24 cellular contexts compared by ENCODE assay signal in genomic region chr15:83713242-83713641, GRCh38.
"Had no signal": no experiment of that assay in that cellular context is flagged by ENCODE, and none has a peak within 500 bp of the region (broad histone marks: within the 10 kb centered on the region; RNA-seq: fewer than 3 reads in every experiment).

No MANE protein-coding gene starts in this region.

- H3K36me3 ChIP-seq: stomach, suprapubic skin, thoracic aorta, thyroid gland, tibial artery, tibial nerve, transverse colon, upper lobe of left lung, upper lobe of right lung, uterus, vagina had no signal

- H3K27me3 ChIP-seq: stomach, suprapubic skin, testis, thyroid gland, tibial artery, tibial nerve, transverse colon, upper lobe of left lung, upper lobe of right lung, uterus, vagina had no signal

- H3K27ac ChIP-seq: stomach, suprapubic skin, testis, thyroid gland, tibial artery, tibial nerve, transverse colon, upper lobe of left lung, upper lobe of right lung, uterus, vagina had no signal

- H3K4me1 ChIP-seq: stomach, suprapubic skin, testis, thyroid gland, transverse colon, upper lobe of left lung, upper lobe of right lung, uterus had no signal

- H3K4me3 ChIP-seq: stomach, suprapubic skin, testis, thoracic aorta, thyroid gland, tibial artery, tibial nerve, transverse colon, upper lobe of left lung, upper lobe of right lung, uterus, vagina had no signal

- DNase-seq: stimulated activated CD4-positive, alpha-beta T cell treated with anti-CD3 and anti-CD28 coated beads, Interleukin-2, amount 100 ng/mL, for 48 hours; stimulated activated CD4-positive, alpha-beta T cell treated with anti-CD3 and anti-CD28 coated beads, Interleukin-4, amount 100 ng/mL, for 1 hour; stimulated activated CD4-positive, alpha-beta T cell treated with anti-CD3 and anti-CD28 coated beads, Interleukin-4, amount 100 ng/mL, for 24 hours; stimulated activated CD4-positive, alpha-beta T cell treated with anti-CD3 and anti-CD28 coated beads, Interleukin-4, amount 100 ng/mL, for 4 hours; stimulated activated CD8-positive, alpha-beta memory T cell treated with anti-CD3 and anti-CD28 coated beads, Interleukin-4, amount 100 ng/mL, for 48 hours; stimulated activated naive B cell treated with anti-CD40 and anti-IgM and Interleukin-4, amounts not matched to agents 10 μg/mL and 1 μg/mL and 100 μg/mL, for 72 hours; stimulated activated naive CD4-positive, alpha-beta T cell; stimulated activated naive CD4-positive, alpha-beta T cell treated with Interleukin-2 at 50 U/mL for 16 hours; stimulated activated naive CD8-positive, alpha-beta T cell treated with anti-CD3 and anti-CD28 coated beads, Interleukin-15, amount 100 ng/mL, for 72 hours; stimulated activated naive CD8-positive, alpha-beta T cell treated with anti-CD3 and anti-CD28 coated beads, Interleukin-15, Interleukin-2, amounts not matched to agents 100 U/mL and 50 U/mL, for 24 hours; stomach; substantia nigra; testis; thyroid gland; tibial artery; transverse colon; trophoblast cell; upper lobe of left lung; upper lobe of right lung; uterus had no signal

- H3K9me3 ChIP-seq: stomach, suprapubic skin, testis, thoracic aorta, thyroid gland, tibial artery, tibial nerve, transverse colon, upper lobe of left lung, upper lobe of right lung, uterus, vagina had no signal
